ENCODE assay signal across 22 cellular contexts in genomic region chr20:56362833-56363413, GRCh38. TPM values are rescaled to one million over a fixed set of nuclear protein-coding genes. Genes with fewer than 3 reads are reported as not detected.
DNase-seq lines count a peak whose midpoint lies in the region; ATAC-seq and TF ChIP-seq lines count a peak whose summit lies in the region.
"Had no signal": no experiment of that assay in that cellular context is flagged by ENCODE, and none has a peak within 500 bp of the region (broad histone marks: within the 10 kb centered on the region; RNA-seq: fewer than 3 reads in every experiment).

No MANE protein-coding gene starts in this region.

- no peak for ATAC-seq in HG02588 (IDR thresholded peaks at IDR 0.05; ENCODE audit: unreplicated experiment)
- no peak for ATAC-seq in HG03442 (IDR thresholded peaks at IDR 0.05; ENCODE audit: unreplicated experiment)
- no peak for ATAC-seq in GM18517 (IDR thresholded peaks at IDR 0.05; ENCODE audit: unreplicated experiment)
- ATAC-seq: activated CD8-positive, alpha-beta T cell treated with anti-CD3 and anti-CD28 coated beads, Interleukin-2, amount 10 ng/mL, durations not matched to agents 7 days and 5 days; activated T-cell treated with anti-CD3 and anti-CD28 coated beads, Interleukin-2, amount 50 U/mL, for 4 hours; natural killer cell treated with Interleukin-12 subunit alpha and Interleukin-12 subunit beta and Interleukin-15 and Interleukin-18, amount 100 ng/mL, for 72 hours had no signal

- H3K4me1 Mint-ChIP-seq in osteocyte (ENCODE audit: unreplicated experiment) = peaks cover 23% of the 10 kb centered on the region

- TF ChIP-seq CTCF in osteocyte (IDR thresholded peaks at IDR 0.05) = no peak

- no peak overlapping the region for H3K27ac Mint-ChIP-seq in osteocyte (ENCODE audit: unreplicated experiment)
- H3K27ac Mint-ChIP-seq: activated CD8-positive, alpha-beta T cell treated with anti-CD3 and anti-CD28 coated beads, Interleukin-2, amount 10 ng/mL, durations not matched to agents 7 days and 5 days; activated naive CD4-positive, alpha-beta T cell treated with anti-CD3 and anti-CD28 coated beads for 36 hours; natural killer cell treated with Interleukin-12 subunit alpha and Interleukin-12 subunit beta and Interleukin-15 and Interleukin-18, amount 100 ng/mL, for 72 hours; progenitor cell of endocrine pancreas had no signal

- TF ChIP-seq POLR2A in erythroblast (IDR thresholded peaks at IDR 0.05; ENCODE audit: low read length) = peak; percentile 62

- H3K36me3 Mint-ChIP-seq in osteocyte (ENCODE audit: unreplicated experiment) = peaks cover 24% of the 10 kb centered on the region
- H3K36me3 Mint-ChIP-seq: natural killer cell treated with Interleukin-12 subunit alpha and Interleukin-12 subunit beta and Interleukin-15 and Interleukin-18, amount 100 ng/mL, for 72 hours had no signal

- H3K9me3 Mint-ChIP-seq in osteocyte (ENCODE audit: unreplicated experiment) = no peaks in the 10 kb centered on the region
- H3K9me3 Mint-ChIP-seq: activated naive CD4-positive, alpha-beta T cell treated with anti-CD3 and anti-CD28 coated beads for 36 hours; activated T-cell treated with anti-CD3 and anti-CD28 coated beads, Interleukin-2, amount 50 U/mL, for 4 hours; natural killer cell treated with Interleukin-12 subunit alpha and Interleukin-12 subunit beta and Interleukin-15 and Interleukin-18, amount 100 ng/mL, for 72 hours had no signal

- no peaks in the 10 kb centered on the region for H3K27me3 Mint-ChIP-seq in osteocyte (ENCODE audit: unreplicated experiment)
- H3K27me3 Mint-ChIP-seq: natural killer cell treated with Interleukin-12 subunit alpha and Interleukin-12 subunit beta and Interleukin-15 and Interleukin-18, amount 100 ng/mL, for 72 hours; progenitor cell of endocrine pancreas had no signal

- H3K4me3 Mint-ChIP-seq in osteocyte (ENCODE audit: unreplicated experiment) = no peak overlapping the region
- H3K4me3 Mint-ChIP-seq: activated CD8-positive, alpha-beta T cell treated with anti-CD3 and anti-CD28 coated beads, Interleukin-2, amount 10 ng/mL, durations not matched to agents 7 days and 5 days; activated naive CD4-positive, alpha-beta T cell treated with anti-CD3 and anti-CD28 coated beads for 36 hours; activated T-cell treated with anti-CD3 and anti-CD28 coated beads, Interleukin-2, amount 50 U/mL, for 4 hours; natural killer cell treated with Interleukin-12 subunit alpha and Interleukin-12 subunit beta and Interleukin-15 and Interleukin-18, amount 100 ng/mL, for 72 hours had no signal

- DNase-seq in DMS 273 (lab: John Stamatoyannopoulos, UW; ENCODE audit: unreplicated experiment) (peak; percentile 49), DMS 273 treated with DMSO at 0.1 percent for 48 hours (lab: John Stamatoyannopoulos, UW) (no peak), SW480 (ENCODE audit: low spot score) (peak; percentile 39), erythroblast (lab: John Stamatoyannopoulos, UW) (peak; percentile 96 to 99), osteocyte (ENCODE audit: extremely low spot score, unreplicated experiment) (peak; percentile 69)
- DNase-seq: activated CD4-positive, CD25-positive, alpha-beta regulatory T cell; activated CD8-positive, alpha-beta T cell treated with anti-CD3 and anti-CD28 coated beads, Interleukin-2, amount 10 ng/mL, durations not matched to agents 7 days and 5 days; activated naive CD4-positive, alpha-beta T cell treated with anti-CD3 and anti-CD28 coated beads for 36 hours; activated T-cell treated with anti-CD3 and anti-CD28 coated beads, Interleukin-2, amount 50 U/mL, for 4 hours; GDM1; HCEC 1CT; hippocampal formation; kidney glomerular epithelial cell; NCI-H2029 treated with DMSO at 0.1 percent for 48 hours; NCI-H510A treated with DMSO at 0.1 percent for 48 hours; SIG-M5; stimulated activated CD4-positive, alpha-beta T cell treated with anti-CD3 and anti-CD28 coated beads, Interleukin-4, amount 100 ng/mL, for 4 hours had no signal

RNA-seq across cellular contexts. Expression of gene FAM210B, which starts 4.1 kb away (rescaled TPM):
- total RNA-seq in osteocyte = 46.9 and 50.6 TPM in 2 replicates

RNA-seq across cellular contexts. Expression of gene AURKA, which starts 29.1 kb away (rescaled TPM):
- total RNA-seq in osteocyte = 10.4 and 11.7 TPM in 2 replicates

RNA-seq across cellular contexts. Expression of gene CSTF1, which starts 29.5 kb away (rescaled TPM):
- total RNA-seq in osteocyte = 36.2 and 38.6 TPM in 2 replicates

RNA-seq across cellular contexts. Expression of gene CASS4, which starts 49.1 kb away (rescaled TPM):
- 0.13 TPM in 1 of 2 replicates, not detected in the other for total RNA-seq in osteocyte
